In the genomic region with DNA sequence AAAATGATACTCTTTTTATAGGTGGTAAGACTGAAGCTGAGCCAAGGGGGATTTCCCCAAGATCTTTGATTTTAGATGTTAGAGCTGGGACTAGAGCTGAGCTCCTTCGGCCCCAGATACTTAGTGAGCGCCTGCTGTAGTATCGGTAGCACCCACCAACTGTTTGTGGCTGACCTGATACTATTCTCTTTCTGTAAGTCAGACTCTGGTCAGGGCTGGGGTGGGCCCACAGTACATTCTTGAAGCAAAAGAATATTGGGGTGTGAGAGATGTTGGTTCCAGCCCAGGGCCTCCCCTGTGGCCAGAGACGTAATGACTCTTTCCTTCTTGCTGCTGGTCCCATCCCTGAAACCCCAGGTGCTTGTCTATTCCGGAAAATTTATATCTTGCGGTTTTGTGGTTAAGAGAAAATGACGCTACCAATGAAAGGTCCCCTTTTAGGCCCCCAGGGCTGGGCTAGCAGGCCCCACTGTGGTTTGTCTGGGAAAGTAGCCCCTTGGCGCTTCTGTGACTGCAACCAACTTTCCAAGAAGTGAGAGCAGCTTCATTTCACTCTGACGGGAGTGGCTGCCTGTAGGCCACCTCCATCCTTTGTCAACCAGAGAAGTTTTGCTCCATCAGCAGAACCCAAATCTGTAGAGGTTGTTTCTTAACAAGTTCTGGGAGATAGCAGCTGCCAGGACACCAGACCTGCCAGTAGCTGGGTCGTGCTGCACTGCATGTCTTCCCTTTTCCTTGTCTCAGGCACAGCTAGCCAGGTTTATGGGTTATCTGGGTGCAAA, we compare ENCODE assay signal across 9 cellular contexts.
DNase-seq lines count a peak whose midpoint lies in the region; ATAC-seq, FAIRE-seq and TF ChIP-seq lines count a peak whose summit lies in the region.
"Had no signal": no experiment of that assay in that cellular context is flagged by ENCODE, and none has a peak within 500 bp of the region (broad histone marks: within the 10 kb centered on the region; RNA-seq: fewer than 3 reads in every experiment).

No MANE protein-coding gene starts in this region.

- H3K4me2 ChIP-seq in DOHH2 (ENCODE audit: low read length), result peak overlapping the region; percentile 1; the same call in 1 of the 2 replicates

- DNase-seq in GM20000 (ENCODE audit: low spot score) (peak; percentile 85), pancreas (no peak), NCI-H774 (lab: John Stamatoyannopoulos, UW) (no peak), HuH-7 (ENCODE audit: low spot score) (no peak), mucosa of descending colon (no peak)
- peak; percentile 30 to 63 for DNase-seq in activated CD4-positive, alpha-beta T cell treated with anti-CD3 and anti-CD28 coated beads, Interleukin-2, amount 50 U/mL, for 24 hours (ENCODE audit: low read depth in 1 of 2, low spot score in 1 of 2)

- no peaks in the 10 kb centered on the region for H4K20me1 ChIP-seq in DOHH2 (ENCODE audit: control insufficient read depth, insufficient read depth, low read depth, low read length)

- peaks cover 58% of the 10 kb centered on the region for H3K27me3 ChIP-seq in DOHH2 (ENCODE audit: control insufficient read depth, low read length)
- H3K27me3 ChIP-seq in pancreas, result no peaks in the 10 kb centered on the region

- intact Hi-C loops in pancreas (cut with DNase I), result no loop called here
- intact Hi-C loops in mucosa of descending colon (cut with DNase I, micrococcal nuclease), result no loop called here

- ATAC-seq in HG03565 (IDR thresholded peaks at IDR 0.05; ENCODE audit: unreplicated experiment), result peak; percentile 70
- ATAC-seq in pancreas, result no peak
- no peak for ATAC-seq in mucosa of descending colon

- H3K36me3 ChIP-seq in DOHH2 (ENCODE audit: control insufficient read depth, low read length) (no peaks in the 10 kb centered on the region), pancreas (no peaks in the 10 kb centered on the region), mucosa of descending colon (ENCODE audit: low read depth) (no peaks in the 10 kb centered on the region)

- H3K4me3 ChIP-seq in DOHH2 (ENCODE audit: low read length) (no peak overlapping the region), pancreas (no peak overlapping the region), mucosa of descending colon (no peak overlapping the region)

- H3K9me3 ChIP-seq in DOHH2 (ENCODE audit: control insufficient read depth, insufficient read depth, low read length) (no peaks in the 10 kb centered on the region), pancreas (no peaks in the 10 kb centered on the region), mucosa of descending colon (no peaks in the 10 kb centered on the region)

- H3K4me1 ChIP-seq in DOHH2 (ENCODE audit: control insufficient read depth, low read length) (peaks cover 12% of the 10 kb centered on the region), pancreas (peaks cover 63 to 81% (median 72%) of the 10 kb centered on the region in 3 donors), mucosa of descending colon (ENCODE audit: low read depth) (peaks cover 18% of the 10 kb centered on the region)

- H3K9me2 ChIP-seq in DOHH2 (replicated peaks; ENCODE audit: control insufficient read depth, low read length), result no peaks in the 10 kb centered on the region

- H3K79me2 ChIP-seq in DOHH2 (ENCODE audit: control insufficient read depth, low read length), result no peaks in the 10 kb centered on the region

- H3F3A ChIP-seq in DOHH2 (ENCODE audit: control insufficient read depth, insufficient read depth), result no peaks in the 10 kb centered on the region

- TF ChIP-seq CTCF in DOHH2 (IDR thresholded peaks at IDR 0.05; ENCODE audit: low read depth, low read length, poor library complexity, severe bottlenecking), result no peak
- TF ChIP-seq CTCF in GM20000 (IDR thresholded peaks at IDR 0.05; ENCODE audit: extremely low read depth, missing control alignments), result no peak
- TF ChIP-seq CTCF in pancreas (IDR thresholded peaks at IDR 0.05), result no peak
- no peak for TF ChIP-seq CTCF in mucosa of descending colon (IDR thresholded peaks at IDR 0.05)

- WGBS in pancreas, 2 donors, result 75 to 76% methylated on average over 10 of the region's 10 CpGs

- no peak overlapping the region for H3K27ac ChIP-seq in DOHH2 (ENCODE audit: low read depth, low read length)
- peak overlapping the region; percentile 26 to 92 (median 54) for H3K27ac ChIP-seq in pancreas

- no peak for FAIRE-seq in pancreas (lab: Jason Lieb, UNC)
- FAIRE-seq: H1 had no signal

Comparison
In these comparisons a context has a peak if more than half of its experiments do, and no peak if none do; other contexts are left out.
1. DNase-seq: peak in GM20000 (single experiment) and activated CD4-positive, alpha-beta T cell treated with anti-CD3 and anti-CD28 coated beads, Interleukin-2, amount 50 U/mL, for 24 hours (2 of 2); none in pancreas (0 of 6), NCI-H774 (single experiment), HuH-7 (single experiment) and mucosa of descending colon (0 of 3).